1 cellular context compared by ENCODE assay signal in genomic region chr7:144835668-144836544, GRCh38.
TF ChIP-seq lines count a peak whose summit lies in the region.

TSS of gene TPK1 (minus strand) at chr7:144836053. CDS start at chr7:144835602, 451 bp downstream.

TF ChIP-seq in K562, 482 proteins besides CTCF, POLR2A, EP300 and RAD21 (continued from another document and continues in another):
- peak; percentile 56; the same call in 1 of the 2 replicates for TF ChIP-seq ZBTB9 (CRISPR knock-in tag; IDR thresholded peaks at IDR 0.05)
- no peak for TF ChIP-seq GTF3C2 (IDR thresholded peaks at IDR 0.05; ENCODE audit: borderline replicate concordance, extremely low read depth, insufficient read length)
- no peak for TF ChIP-seq ZNF316 (IDR thresholded peaks at IDR 0.05)
- peak; percentile 33 to 100; a peak in 2 of 4 replicates for TF ChIP-seq MLLT1 (IDR thresholded peaks at IDR 0.05)
- no peak for TF ChIP-seq ZNF398 (CRISPR knock-in tag; IDR thresholded peaks at IDR 0.05)
- no peak for TF ChIP-seq THRA (IDR thresholded peaks at IDR 0.05)
- no peak; the same call in 1 of the 2 replicates for TF ChIP-seq THAP7 (CRISPR knock-in tag; IDR thresholded peaks at IDR 0.05)
- peak in 1 of 2 experiments; percentile 68; a peak in 2 of 4 replicates for TF ChIP-seq CSDE1 (IDR thresholded peaks at IDR 0.05)
- peak; percentile 87 for TF ChIP-seq ZNF175 (CRISPR knock-in tag; IDR thresholded peaks at IDR 0.05; ENCODE audit: low read depth)
- no peak for TF ChIP-seq NR2F6 (CRISPR knock-in tag; IDR thresholded peaks at IDR 0.05)
- TF ChIP-seq ETS2 (tag; IDR thresholded peaks at IDR 0.05; ENCODE audit: borderline replicate concordance, poor library complexity, severe bottlenecking) = no peak
- TF ChIP-seq ZFPM2 (CRISPR knock-in tag; IDR thresholded peaks at IDR 0.05) = no peak
- TF ChIP-seq RCOR1 (IDR thresholded peaks at IDR 0.05; ENCODE audit: borderline replicate concordance in 1 of 2, low read depth in 2 of 2, low read length in 2 of 2) = peak; percentile 44 to 82; a peak in 3 of 4 replicates
- TF ChIP-seq ZNF311 (CRISPR knock-in tag; IDR thresholded peaks at IDR 0.05) = peak; percentile 60
- TF ChIP-seq ZNF23 (CRISPR knock-in tag; IDR thresholded peaks at IDR 0.05) = no peak
- TF ChIP-seq CHD7 (IDR thresholded peaks at IDR 0.05; ENCODE audit: low read depth, low read length) = no peak
- TF ChIP-seq ZMIZ1 (IDR thresholded peaks at IDR 0.05; ENCODE audit: low read depth in 2 of 2, low read length in 2 of 2) = peak; percentile 83 to 95
- no peak for TF ChIP-seq KAT2B (IDR thresholded peaks at IDR 0.05; ENCODE audit: low read depth, low read length)
- TF ChIP-seq ATF7 (IDR thresholded peaks at IDR 0.05) = peak; percentile 85; the same call in 1 of the 2 replicates
- no peak for TF ChIP-seq ZNF561 (CRISPR knock-in tag; conservative IDR thresholded peaks at IDR 0.05)
- no peak for TF ChIP-seq E2F4 (CRISPR knock-in tag; IDR thresholded peaks at IDR 0.05; ENCODE audit: low read depth)
- TF ChIP-seq ATF4 (CRISPR knock-in tag; IDR thresholded peaks at IDR 0.05) = peak; percentile 35; the same call in 1 of the 2 replicates
